In the genomic region with DNA sequence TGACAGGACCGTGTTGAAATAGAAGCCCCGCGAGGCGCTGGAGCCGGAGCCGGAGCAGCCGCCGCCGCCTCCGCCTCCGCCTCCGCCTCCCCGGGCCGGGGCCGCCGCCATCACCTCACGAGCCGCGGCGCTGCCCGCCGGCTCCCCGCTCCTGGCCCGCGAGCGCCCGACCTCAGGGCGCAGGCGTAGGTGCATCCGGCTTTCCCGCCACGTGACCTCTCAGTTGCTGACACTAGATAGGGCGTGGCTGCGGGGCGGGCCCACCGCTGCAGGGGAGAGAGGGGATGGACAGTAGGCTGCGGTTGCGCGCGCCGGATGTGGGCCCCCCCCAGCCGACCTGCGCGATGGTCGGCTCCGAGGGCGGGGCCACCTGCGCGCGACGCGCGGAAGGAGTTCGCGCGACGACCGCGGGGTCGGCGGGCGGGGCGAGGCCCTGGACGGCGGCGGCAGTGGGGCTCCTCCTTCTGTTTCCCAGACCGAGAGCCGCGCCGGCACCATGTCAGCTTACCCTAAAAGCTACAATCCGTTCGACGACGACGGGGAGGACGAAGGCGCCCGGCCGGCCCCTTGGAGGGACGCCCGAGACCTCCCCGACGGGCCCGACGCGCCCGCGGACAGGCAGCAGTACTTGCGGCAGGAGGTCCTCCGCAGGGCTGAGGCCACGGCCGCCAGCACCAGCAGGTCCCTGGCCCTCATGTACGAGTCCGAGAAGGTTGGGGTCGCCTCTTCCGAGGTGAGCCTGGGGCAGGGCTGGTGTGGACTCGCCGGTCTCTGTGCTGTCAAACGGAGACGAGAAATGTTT, we compare ENCODE assay signal across 8 cellular contexts. TPM values are rescaled to one million over a fixed set of nuclear protein-coding genes. Genes with fewer than 3 reads are reported as not detected.
A peak's percentile ranks its signal among the peaks of the same experiment; 100 is the strongest.
DNase-seq lines count a peak whose midpoint lies in the region; ATAC-seq and TF ChIP-seq lines count a peak whose summit lies in the region.

A gene (minus strand): TSS at position 197 of the 802 bp plus-strand sequence. CDS start 86 bp downstream, at position 111.
A gene (plus strand): TSS at position 393 of the 802 bp plus-strand sequence. CDS start 104 bp downstream, at position 497.

- H3K9me3 Mint-ChIP-seq in activated CD4-positive, alpha-beta memory T cell treated with anti-CD3 and anti-CD28 coated beads for 36 hours, result no peaks in the 10 kb centered on the region

- intact Hi-C loops in activated CD4-positive, alpha-beta memory T cell treated with anti-CD3 and anti-CD28 coated beads for 36 hours (cut with micrococcal nuclease), result loop anchor here (1.0 kb wide), 1 partner anchor 58 kb away; a partner anchor contains a TSS

- H3K9me3 ChIP-seq in liver (ENCODE audit: control insufficient read depth in 4 of 4, low read length in 3 of 4), result no peaks in the 10 kb centered on the region

- WGBS in liver, result under 1% methylated on average over 100 of the region's 100 CpGs

- ATAC-seq in GM19438 (IDR thresholded peaks at IDR 0.05; ENCODE audit: low read depth, unreplicated experiment) (peak; percentile 91), HG03571 (IDR thresholded peaks at IDR 0.05; ENCODE audit: unreplicated experiment) (peak; percentile 81)

- H3K36me3 Mint-ChIP-seq in activated CD4-positive, alpha-beta memory T cell treated with anti-CD3 and anti-CD28 coated beads for 36 hours, result peaks cover 4% of the 10 kb centered on the region

- TF ChIP-seq RAD21 in liver (IDR thresholded peaks at IDR 0.05), result no peak

- DNase-seq in CD1c-positive myeloid dendritic cell (ENCODE audit: extremely low spot score) (peak; percentile 99), NCI-H82 (lab: John Stamatoyannopoulos, UW) (peak; percentile 98), dermis microvascular lymphatic vessel endothelial cell (ENCODE audit: low read depth in 2 of 2) (peak; percentile 95 to 99)
- DNase-seq in activated CD4-positive, alpha-beta memory T cell treated with anti-CD3 and anti-CD28 coated beads for 36 hours, result peak; percentile 98
- DNase-seq in stimulated activated CD4-positive, alpha-beta T cell treated with anti-CD3 and anti-CD28 coated beads, Interleukin-4, amount 100 ng/mL, for 1 hour, result peak; percentile 98

- no peaks in the 10 kb centered on the region for H3K27me3 Mint-ChIP-seq in activated CD4-positive, alpha-beta memory T cell treated with anti-CD3 and anti-CD28 coated beads for 36 hours

- H3K27ac ChIP-seq in liver (ENCODE audit: low read depth in 1 of 2, low read length in 2 of 2), result peak within 1 kb of the TSS; percentile 93 to 95

- H3K4me1 Mint-ChIP-seq in activated CD4-positive, alpha-beta memory T cell treated with anti-CD3 and anti-CD28 coated beads for 36 hours (ENCODE audit: low read depth), result peaks cover 49% of the 10 kb centered on the region

- peak within 1 kb of the TSS; percentile 62 to 84 for H3K9ac ChIP-seq in liver (ENCODE audit: low read depth in 1 of 2, low read length in 2 of 2)

- POLR2A ChIA-PET in activated CD4-positive, alpha-beta memory T cell treated with anti-CD3 and anti-CD28 coated beads for 36 hours (lab: Charles Lee), result interaction anchor here (0.7 kb wide), 1 partner anchor 9 kb away, joined by 3 read pairs; no protein-coding TSS in a partner anchor

- H3K36me3 ChIP-seq in liver (ENCODE audit: control insufficient read depth in 4 of 4, insufficient read depth in 3 of 4, low read depth in 1 of 4, low read length in 3 of 4), result peaks cover 0 to 2% (median under 1%) of the 10 kb centered on the region in 4 donors

- H3K4me3 ChIP-seq in liver (ENCODE audit: low read depth in 1 of 3, low read length in 3 of 3), result peak within 1 kb of the TSS; percentile 82 to 91 (median 88)

- CTCF ChIA-PET in activated CD4-positive, alpha-beta memory T cell treated with anti-CD3 and anti-CD28 coated beads for 36 hours (lab: Charles Lee), result no interaction called here

- peak; percentile 16 for TF ChIP-seq CTCF in liver (IDR thresholded peaks at IDR 0.05; ENCODE audit: low read depth, low read length, missing input control)

- peaks cover 6 to 36% (median 21%) of the 10 kb centered on the region in 4 donors for H3K4me1 ChIP-seq in liver (ENCODE audit: control insufficient read depth in 4 of 4, insufficient read depth in 4 of 4, low read length in 3 of 4)

- H3K27ac Mint-ChIP-seq in activated CD4-positive, alpha-beta memory T cell treated with anti-CD3 and anti-CD28 coated beads for 36 hours, result peak within 1 kb of the TSS; percentile 45

- peak within 1 kb of the TSS; percentile 86 for H3K4me3 Mint-ChIP-seq in activated CD4-positive, alpha-beta memory T cell treated with anti-CD3 and anti-CD28 coated beads for 36 hours

- H3K27me3 ChIP-seq in liver (ENCODE audit: control insufficient read depth in 4 of 4, insufficient read depth in 4 of 4, low read length in 3 of 4), result no peaks in the 10 kb centered on the region

TF ChIP-seq in liver, 16 proteins besides CTCF, POLR2A, EP300 and RAD21:
- TF ChIP-seq, protein P1, sequence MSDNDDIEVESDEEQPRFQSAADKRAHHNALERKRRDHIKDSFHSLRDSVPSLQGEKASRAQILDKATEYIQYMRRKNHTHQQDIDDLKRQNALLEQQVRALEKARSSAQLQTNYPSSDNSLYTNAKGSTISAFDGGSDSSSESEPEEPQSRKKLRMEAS (IDR thresholded peaks at IDR 0.05), result no peak
- TF ChIP-seq, protein P2, sequence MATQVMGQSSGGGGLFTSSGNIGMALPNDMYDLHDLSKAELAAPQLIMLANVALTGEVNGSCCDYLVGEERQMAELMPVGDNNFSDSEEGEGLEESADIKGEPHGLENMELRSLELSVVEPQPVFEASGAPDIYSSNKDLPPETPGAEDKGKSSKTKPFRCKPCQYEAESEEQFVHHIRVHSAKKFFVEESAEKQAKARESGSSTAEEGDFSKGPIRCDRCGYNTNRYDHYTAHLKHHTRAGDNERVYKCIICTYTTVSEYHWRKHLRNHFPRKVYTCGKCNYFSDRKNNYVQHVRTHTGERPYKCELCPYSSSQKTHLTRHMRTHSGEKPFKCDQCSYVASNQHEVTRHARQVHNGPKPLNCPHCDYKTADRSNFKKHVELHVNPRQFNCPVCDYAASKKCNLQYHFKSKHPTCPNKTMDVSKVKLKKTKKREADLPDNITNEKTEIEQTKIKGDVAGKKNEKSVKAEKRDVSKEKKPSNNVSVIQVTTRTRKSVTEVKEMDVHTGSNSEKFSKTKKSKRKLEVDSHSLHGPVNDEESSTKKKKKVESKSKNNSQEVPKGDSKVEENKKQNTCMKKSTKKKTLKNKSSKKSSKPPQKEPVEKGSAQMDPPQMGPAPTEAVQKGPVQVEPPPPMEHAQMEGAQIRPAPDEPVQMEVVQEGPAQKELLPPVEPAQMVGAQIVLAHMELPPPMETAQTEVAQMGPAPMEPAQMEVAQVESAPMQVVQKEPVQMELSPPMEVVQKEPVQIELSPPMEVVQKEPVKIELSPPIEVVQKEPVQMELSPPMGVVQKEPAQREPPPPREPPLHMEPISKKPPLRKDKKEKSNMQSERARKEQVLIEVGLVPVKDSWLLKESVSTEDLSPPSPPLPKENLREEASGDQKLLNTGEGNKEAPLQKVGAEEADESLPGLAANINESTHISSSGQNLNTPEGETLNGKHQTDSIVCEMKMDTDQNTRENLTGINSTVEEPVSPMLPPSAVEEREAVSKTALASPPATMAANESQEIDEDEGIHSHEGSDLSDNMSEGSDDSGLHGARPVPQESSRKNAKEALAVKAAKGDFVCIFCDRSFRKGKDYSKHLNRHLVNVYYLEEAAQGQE (IDR thresholded peaks at IDR 0.05), result peak; percentile 31
- TF ChIP-seq TAF1 (conservative IDR thresholded peaks at IDR 0.05) (no peak), SP1 (IDR thresholded peaks at IDR 0.05) (peak; percentile 52), GABPA (IDR thresholded peaks at IDR 0.05 in 1 of 2, conservative IDR thresholded peaks at IDR 0.05 in 1 of 2) (peak in 1 of 2 donors; percentile 56), YY1 (IDR thresholded peaks at IDR 0.05) (peak; percentile 24), EGR1 (IDR thresholded peaks at IDR 0.05; ENCODE audit: low read depth in 2 of 2) (peak in 1 of 2 donors; percentile 30), FOXA2 (IDR thresholded peaks at IDR 0.05) (peak; percentile 37), RXRA (IDR thresholded peaks at IDR 0.05) (peak in 1 of 2 donors; percentile 4), HNF4G (IDR thresholded peaks at IDR 0.05) (no peak), FOXA1 (IDR thresholded peaks at IDR 0.05) (no peak)

RNA-seq across cellular contexts. Expression of the first gene that starts in this region (rescaled TPM):
- total RNA-seq in activated CD4-positive, alpha-beta memory T cell treated with anti-CD3 and anti-CD28 coated beads for 36 hours, result 10 to 100 TPM; 57.9 to 58.9 TPM
- total RNA-seq in dermis microvascular lymphatic vessel endothelial cell (19.8 and 29.0 TPM in 2 replicates), liver (10 to 100 TPM; 38.0 to 47.5 TPM)
- 10 to 100 TPM; 19.4 to 34.5 TPM for polyA plus RNA-seq in liver

RNA-seq across cellular contexts. Expression of the second gene that starts in this region (rescaled TPM):
- 10 to 100 TPM; 28.2 to 29.1 TPM for total RNA-seq in activated CD4-positive, alpha-beta memory T cell treated with anti-CD3 and anti-CD28 coated beads for 36 hours
- total RNA-seq in dermis microvascular lymphatic vessel endothelial cell, result 6.9 and 8.2 TPM in 2 replicates
- 10 to 100 TPM; 10.5 to 13.2 TPM for total RNA-seq in liver
- 10 to 100 TPM; 19.3 to 26.2 TPM for polyA plus RNA-seq in liver

Comparison
In these comparisons a context has a peak if more than half of its experiments do, and no peak if none do; other contexts are left out.
1. Peak in every context shown above with its lines: DNase-seq, ATAC-seq, H3K4me3 ChIP-seq and H3K27ac ChIP-seq.